Comparison of ENCODE assay signal across 22 cellular contexts in the genomic region with DNA sequence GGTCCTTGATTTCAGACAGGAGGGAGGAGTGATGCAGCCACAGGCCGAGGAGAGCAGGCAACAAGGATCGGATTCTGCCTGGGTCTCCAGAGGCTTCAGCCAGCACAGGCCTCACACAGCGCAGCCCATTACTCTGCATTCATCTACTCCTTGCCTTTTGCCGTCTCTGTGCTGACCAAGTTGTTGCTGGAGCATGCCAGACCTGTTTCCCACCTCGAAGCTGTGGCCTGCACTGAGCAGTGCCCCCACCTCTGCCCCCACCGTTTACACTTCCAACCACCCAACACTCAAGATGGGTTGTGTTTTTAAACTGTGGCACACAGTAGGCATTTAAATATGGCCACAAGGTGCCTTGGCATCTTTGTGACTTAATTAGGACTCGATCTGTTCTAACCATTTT. TPM values are rescaled to one million over a fixed set of nuclear protein-coding genes. Genes with fewer than 3 reads are reported as not detected.
DNase-seq lines count a peak whose midpoint lies in the region; ATAC-seq and TF ChIP-seq lines count a peak whose summit lies in the region.
"Had no signal": no experiment of that assay in that cellular context is flagged by ENCODE, and none has a peak within 500 bp of the region (broad histone marks: within the 10 kb centered on the region; RNA-seq: fewer than 3 reads in every experiment).

No MANE protein-coding gene starts in this region.

- H3K14ac ChIP-seq in mesenchymal stem cell (ENCODE audit: low read length in 2 of 2) (no peak overlapping the region), neuronal stem cell (ENCODE audit: low read length) (no peak overlapping the region)

- H2BK120ac ChIP-seq in mesenchymal stem cell (ENCODE audit: low read depth, low read length) (no peak overlapping the region), neuronal stem cell (ENCODE audit: low read depth, low read length) (no peak overlapping the region)

- H3K23ac ChIP-seq in mesenchymal stem cell (ENCODE audit: low read length in 2 of 2), result no peak overlapping the region
- no peak overlapping the region for H3K23ac ChIP-seq in neuronal stem cell (ENCODE audit: low read depth, low read length, poor library complexity)

- H3K18ac ChIP-seq in mesenchymal stem cell (ENCODE audit: low read depth in 1 of 2, low read length in 2 of 2) (no peak overlapping the region), neuronal stem cell (ENCODE audit: low read length) (peak overlapping the region; percentile 36)

- H3K36me3 Mint-ChIP-seq in GM23338 (ENCODE audit: low read depth), result no peaks in the 10 kb centered on the region; the same call in 2 of the 3 replicates
- H3K36me3 Mint-ChIP-seq: CD4-positive, CD25-positive, alpha-beta regulatory T cell; CD8-positive, alpha-beta memory T cell had no signal

- no peaks in the 10 kb centered on the region for H3K79me2 ChIP-seq in GM23338 (replicated peaks; ENCODE audit: insufficient read depth)

- H3K9ac ChIP-seq in NT2/D1 (ENCODE audit: insufficient read length, low read depth), result peak overlapping the region; percentile 23
- H3K9ac ChIP-seq in mesenchymal stem cell (ENCODE audit: low read length), result no peak overlapping the region
- no peak overlapping the region for H3K9ac ChIP-seq in neuronal stem cell (ENCODE audit: low read depth, low read length, poor library complexity)

- no peaks in the 10 kb centered on the region for H3K27me3 ChIP-seq in GM23338 (ENCODE audit: insufficient read depth)
- H3K27me3 ChIP-seq in NT2/D1 (ENCODE audit: insufficient read depth, insufficient read length), result no peaks in the 10 kb centered on the region
- H3K27me3 ChIP-seq in mesenchymal stem cell (ENCODE audit: control insufficient read depth in 1 of 2, insufficient read depth in 1 of 2, low read length in 2 of 2), result peaks cover 5 to 42% of the 10 kb centered on the region in 2 experiments
- no peaks in the 10 kb centered on the region for H3K27me3 ChIP-seq in neuronal stem cell (ENCODE audit: control insufficient read depth in 3 of 3, insufficient read depth in 3 of 3, low read depth in 1 of 3, low read length in 3 of 3)
- H3K27me3 ChIP-seq: BE2C had no signal

- H4K8ac ChIP-seq in mesenchymal stem cell (ENCODE audit: low read length) (peak overlapping the region; percentile 28), neuronal stem cell (ENCODE audit: low read depth, low read length) (no peak overlapping the region)

- H3K36me3 ChIP-seq in GM23338 (ENCODE audit: insufficient read depth) (no peaks in the 10 kb centered on the region), NT2/D1 (ENCODE audit: insufficient read depth, insufficient read length, low read length) (no peaks in the 10 kb centered on the region), mesenchymal stem cell (ENCODE audit: control insufficient read depth in 1 of 2, insufficient read depth in 2 of 2, low read depth in 1 of 2, low read length in 2 of 2) (no peaks in the 10 kb centered on the region), neuronal stem cell (replicated peaks in 1 of 2; ENCODE audit: control insufficient read depth in 2 of 2, insufficient read depth in 2 of 2, low read length in 2 of 2) (no peaks in the 10 kb centered on the region)
- H3K36me3 ChIP-seq: BE2C had no signal

- H3K9me2 ChIP-seq in GM23338 (ENCODE audit: insufficient read depth), result no peaks in the 10 kb centered on the region

- 94% methylated on average over 6 of the region's 7 CpGs for WGBS in mesenchymal stem cell
- no CpG with 5 or more reads among the region's 7 CpGs for WGBS in neuronal stem cell (ENCODE audit: extremely low coverage in 2 of 2, insufficient read length in 2 of 2, insufficient replicate concordance in 1 of 2), 2 donors

- H2AK5ac ChIP-seq in mesenchymal stem cell (ENCODE audit: low read length, severe bottlenecking), result no peak overlapping the region
- no peak overlapping the region for H2AK5ac ChIP-seq in neuronal stem cell (ENCODE audit: low read depth, low read length)

- peaks cover 3% of the 10 kb centered on the region; the same call in 1 of the 3 replicates for H3K9me3 Mint-ChIP-seq in GM23338
- H3K9me3 Mint-ChIP-seq: CD8-positive, alpha-beta memory T cell had no signal

- H3K9me3 ChIP-seq in NT2/D1 (ENCODE audit: insufficient read depth, low read length) (peaks cover 3% of the 10 kb centered on the region; the same call in 1 of the 2 replicates), mesenchymal stem cell (ENCODE audit: control insufficient read depth, low read length) (peaks cover 4% of the 10 kb centered on the region), neuronal stem cell (replicated peaks in 1 of 2; ENCODE audit: control insufficient read depth in 2 of 2, insufficient read depth in 1 of 2, low read depth in 1 of 2, low read length in 2 of 2) (no peaks in the 10 kb centered on the region)
- H3K9me3 ChIP-seq: BE2C had no signal

- H2BK5ac ChIP-seq in mesenchymal stem cell (ENCODE audit: low read depth, low read length, poor library complexity, severe bottlenecking) (no peak overlapping the region), neuronal stem cell (ENCODE audit: low read length) (peak overlapping the region; percentile 21)

- no peak for TF ChIP-seq CTCF in GM23338 (conservative IDR thresholded peaks at IDR 0.05; ENCODE audit: low read depth in 2 of 2)

- no peak for ATAC-seq in GM23338

- no peak overlapping the region for H4K91ac ChIP-seq in mesenchymal stem cell (ENCODE audit: low read length)
- H4K91ac ChIP-seq in neuronal stem cell (ENCODE audit: low read depth, low read length, poor library complexity), result no peak overlapping the region

- no peaks in the 10 kb centered on the region for H4K20me1 ChIP-seq in GM23338 (replicated peaks; ENCODE audit: insufficient read depth)

- H3K4me1 Mint-ChIP-seq in GM23338, result peaks cover 11% of the 10 kb centered on the region
- H3K4me1 Mint-ChIP-seq: CD4-positive, CD25-positive, alpha-beta regulatory T cell; CD8-positive, alpha-beta memory T cell had no signal

- no peak overlapping the region for H3K4me3 Mint-ChIP-seq in GM23338
- H3K4me3 Mint-ChIP-seq: CD4-positive, CD25-positive, alpha-beta regulatory T cell; CD8-positive, alpha-beta memory T cell; H9 had no signal

- DNase-seq in GM23338 (ENCODE audit: low spot score) (no peak), NT2/D1 (ENCODE audit: low read depth, low spot score) (no peak), mesenchymal stem cell (no peak), neuronal stem cell (ENCODE audit: low spot score) (no peak), DMS114 treated with DMSO at 0.1 percent for 48 hours (lab: John Stamatoyannopoulos, UW; ENCODE audit: unreplicated experiment) (no peak), NCI-H2107 (lab: John Stamatoyannopoulos, UW) (no peak), DMS 273 treated with DMSO at 0.1 percent for 48 hours (lab: John Stamatoyannopoulos, UW) (no peak)
- DNase-seq: ACHN; BE2C; C1 segment of cervical spinal cord; CD4-positive, CD25-positive, alpha-beta regulatory T cell; CD8-positive, alpha-beta memory T cell; COR-L47; DMS153; DMS79; GDM1; GOT3; H9; KG1 had no signal

- H3F3A ChIP-seq in GM23338 (replicated peaks; ENCODE audit: low read depth), result 0 out of 2 replicates have a peak, but pooled peaks cover 3% of the 10 kb centered on the region

- no peak overlapping the region for H2BK12ac ChIP-seq in mesenchymal stem cell (ENCODE audit: low read length in 2 of 2)
- no peak overlapping the region for H2BK12ac ChIP-seq in neuronal stem cell (ENCODE audit: low read length)

- no peaks in the 10 kb centered on the region; the same call in 1 of the 2 replicates for H3K4me1 ChIP-seq in GM23338 (ENCODE audit: insufficient read depth)
- H3K4me1 ChIP-seq in NT2/D1 (ENCODE audit: insufficient read depth, insufficient read length), result peaks cover 15% of the 10 kb centered on the region
- peaks cover 4% of the 10 kb centered on the region for H3K4me1 ChIP-seq in mesenchymal stem cell (ENCODE audit: control insufficient read depth, insufficient read depth, low read depth, low read length)
- H3K4me1 ChIP-seq in neuronal stem cell (ENCODE audit: control insufficient read depth in 2 of 2, insufficient read depth in 1 of 2, low read depth in 1 of 2, low read length in 2 of 2), result peaks cover 6 to 10% of the 10 kb centered on the region in 2 donors
- H3K4me1 ChIP-seq: BE2C had no signal

- H2BK15ac ChIP-seq in mesenchymal stem cell (ENCODE audit: low read depth, poor library complexity, severe bottlenecking), result no peak overlapping the region
- H2BK15ac ChIP-seq in neuronal stem cell (ENCODE audit: low read length), result no peak overlapping the region

- no peak overlapping the region for H3K4ac ChIP-seq in mesenchymal stem cell (ENCODE audit: low read depth in 1 of 2, low read length in 2 of 2)
- no peak overlapping the region for H3K4ac ChIP-seq in neuronal stem cell (ENCODE audit: low read length)

- H3K27ac Mint-ChIP-seq in GM23338, result no peak overlapping the region
- H3K27ac Mint-ChIP-seq: CD4-positive, CD25-positive, alpha-beta regulatory T cell; CD8-positive, alpha-beta memory T cell; H9 had no signal

- H3K27ac ChIP-seq in GM23338 (ENCODE audit: low read depth) (no peak overlapping the region), mesenchymal stem cell (ENCODE audit: low read length, poor library complexity, severe bottlenecking) (no peak overlapping the region), neuronal stem cell (replicated peaks; ENCODE audit: low read length) (no peak overlapping the region)

- no peak overlapping the region for H3K4me3 ChIP-seq in GM23338
- no peak overlapping the region for H3K4me3 ChIP-seq in NT2/D1 (ENCODE audit: insufficient read length, low read depth)
- no peak overlapping the region for H3K4me3 ChIP-seq in mesenchymal stem cell (ENCODE audit: insufficient read depth in 1 of 2, low read depth in 1 of 2, low read length in 2 of 2)
- H3K4me3 ChIP-seq in neuronal stem cell (ENCODE audit: low read length in 2 of 2), result no peak overlapping the region

- H3K4me2 ChIP-seq in GM23338, result no peak overlapping the region
- H3K4me2 ChIP-seq in mesenchymal stem cell (ENCODE audit: low read length, poor library complexity, severe bottlenecking), result no peak overlapping the region
- H3K4me2 ChIP-seq in neuronal stem cell (ENCODE audit: insufficient read depth, low read length, poor library complexity, severe bottlenecking), result no peak overlapping the region

- H3K27me3 Mint-ChIP-seq in GM23338 (ENCODE audit: insufficient read depth, low read depth, poor library complexity), result peaks cover 14% of the 10 kb centered on the region

- H2AFZ ChIP-seq in GM23338 (peak overlapping the region; percentile 23; the same call in 1 of the 2 replicates), mesenchymal stem cell (ENCODE audit: low read depth, low read length) (no peak overlapping the region), neuronal stem cell (ENCODE audit: low read length) (no peak overlapping the region)

- no peaks in the 10 kb centered on the region for H3K79me1 ChIP-seq in mesenchymal stem cell (replicated peaks; ENCODE audit: low read length, poor library complexity, severe bottlenecking)
- H3K79me1 ChIP-seq in neuronal stem cell (ENCODE audit: low read depth, low read length), result no peaks in the 10 kb centered on the region

RNA-seq across cellular contexts. Expression of gene PRM2, which starts 1.3 kb away (rescaled TPM):
- not detected in 2 replicates for total RNA-seq in GM23338 (2014; rRNA removed; shearing (Covaris generic))
- not detected in 2 replicates for polyA plus RNA-seq in GM23338 (2016; fragmentation: Nextera tagmentation; extraction: Ambion mirVana)
- polyA plus RNA-seq in mesenchymal stem cell (2013, experiment 1 of 2), result not detected
- not detected for polyA plus RNA-seq in mesenchymal stem cell (2013, experiment 2 of 2)
- polyA plus RNA-seq in neuronal stem cell (2013, experiment 1 of 2), result not detected
- not detected for polyA plus RNA-seq in neuronal stem cell (2013, experiment 2 of 2)
- total RNA-seq: A172; CD4-positive, CD25-positive, alpha-beta regulatory T cell; CD8-positive, alpha-beta memory T cell; Daoy; H9; HT1080 had no signal
- polyA plus RNA-seq: CD4-positive, CD25-positive, alpha-beta regulatory T cell; CD8-positive, alpha-beta memory T cell had no signal

RNA-seq across cellular contexts. Expression of gene PRM3, which starts 1.5 kb away (rescaled TPM):
- not detected in 2 replicates for total RNA-seq in GM23338 (2014; rRNA removed; shearing (Covaris generic))
- not detected in 2 replicates for polyA plus RNA-seq in GM23338 (2016; fragmentation: Nextera tagmentation; extraction: Ambion mirVana)
- polyA plus RNA-seq in mesenchymal stem cell (2013, experiment 1 of 2), result not detected
- polyA plus RNA-seq in mesenchymal stem cell (2013, experiment 2 of 2), result not detected
- polyA plus RNA-seq in neuronal stem cell (2013, experiment 1 of 2), result not detected
- not detected for polyA plus RNA-seq in neuronal stem cell (2013, experiment 2 of 2)
- total RNA-seq: A172; CD4-positive, CD25-positive, alpha-beta regulatory T cell; CD8-positive, alpha-beta memory T cell; Daoy; H9; HT1080 had no signal
- polyA plus RNA-seq: CD4-positive, CD25-positive, alpha-beta regulatory T cell; CD8-positive, alpha-beta memory T cell had no signal

RNA-seq across cellular contexts. Expression of gene TNP2, which starts 5.8 kb away (rescaled TPM):
- total RNA-seq in GM23338 (2014; rRNA removed; shearing (Covaris generic)), result not detected in 2 replicates
- polyA plus RNA-seq in GM23338 (2016; fragmentation: Nextera tagmentation; extraction: Ambion mirVana), result not detected in 2 replicates
- polyA plus RNA-seq in mesenchymal stem cell (2013, experiment 1 of 2), result not detected
- polyA plus RNA-seq in mesenchymal stem cell (2013, experiment 2 of 2), result not detected
- not detected for polyA plus RNA-seq in neuronal stem cell (2013, experiment 1 of 2)
- not detected for polyA plus RNA-seq in neuronal stem cell (2013, experiment 2 of 2)
- total RNA-seq: A172; CD4-positive, CD25-positive, alpha-beta regulatory T cell; CD8-positive, alpha-beta memory T cell; Daoy; H9; HT1080 had no signal
- polyA plus RNA-seq: CD4-positive, CD25-positive, alpha-beta regulatory T cell; CD8-positive, alpha-beta memory T cell had no signal

RNA-seq across cellular contexts. Expression of gene PRM1, which starts 6.2 kb away (rescaled TPM):
- not detected in 2 replicates for total RNA-seq in GM23338 (2014; rRNA removed; shearing (Covaris generic))
- polyA plus RNA-seq in GM23338 (2016; fragmentation: Nextera tagmentation; extraction: Ambion mirVana), result 1.2 and 2.1 TPM in 2 replicates
- not detected for polyA plus RNA-seq in mesenchymal stem cell (2013, experiment 1 of 2)
- polyA plus RNA-seq in mesenchymal stem cell (2013, experiment 2 of 2), result not detected
- polyA plus RNA-seq in neuronal stem cell (2013, experiment 1 of 2), result not detected
- polyA plus RNA-seq in neuronal stem cell (2013, experiment 2 of 2), result not detected
- total RNA-seq: A172; CD4-positive, CD25-positive, alpha-beta regulatory T cell; CD8-positive, alpha-beta memory T cell; Daoy; H9; HT1080 had no signal
- polyA plus RNA-seq: CD4-positive, CD25-positive, alpha-beta regulatory T cell; CD8-positive, alpha-beta memory T cell had no signal

RNA-seq across cellular contexts. Expression of gene SOCS1, which starts 19.0 kb away (rescaled TPM):
- total RNA-seq in GM23338 (2014; rRNA removed; shearing (Covaris generic)), result 79.2 and 84.7 TPM in 2 replicates
- polyA plus RNA-seq in GM23338 (2016; fragmentation: Nextera tagmentation; extraction: Ambion mirVana), result 104 and 108 TPM in 2 replicates
- 22.8 TPM for polyA plus RNA-seq in mesenchymal stem cell (2013, experiment 1 of 2)
- polyA plus RNA-seq in mesenchymal stem cell (2013, experiment 2 of 2), result 21.9 TPM
- polyA plus RNA-seq in neuronal stem cell (2013, experiment 1 of 2), result 3.4 TPM
- polyA plus RNA-seq in neuronal stem cell (2013, experiment 2 of 2), result 3.6 TPM
- total RNA-seq: A172 had no signal
